ENCODE assay signal across 12 cellular contexts in genomic region chr10:113047963-113048781, GRCh38.
DNase-seq lines count a peak whose midpoint lies in the region; ATAC-seq and TF ChIP-seq lines count a peak whose summit lies in the region.
"Had no signal": no experiment of that assay in that cellular context is flagged by ENCODE, and none has a peak within 500 bp of the region (broad histone marks: within the 10 kb centered on the region; RNA-seq: fewer than 3 reads in every experiment).

No MANE protein-coding gene starts in this region.

- H3K27ac Mint-ChIP-seq in progenitor cell of endocrine pancreas = peak overlapping the region; percentile 26
- no peak overlapping the region for H3K27ac Mint-ChIP-seq in activated T-cell treated with anti-CD3 and anti-CD28 coated beads, Interleukin-2, amount 50 U/mL, for 72 hours

- TF ChIP-seq CTCF in RWPE2 (IDR thresholded peaks at IDR 0.05; ENCODE audit: poor library complexity, severe bottlenecking) (no peak), progenitor cell of endocrine pancreas (IDR thresholded peaks at IDR 0.05; ENCODE audit: unreplicated experiment) (no peak)

- DNase-seq in ELF-1 (ENCODE audit: low read depth, low spot score) (peak; percentile 44), RWPE2 (ENCODE audit: low spot score) (no peak), fibroblast of gingiva (ENCODE audit: low read depth) (peak; percentile 57), progenitor cell of endocrine pancreas (ENCODE audit: low spot score, unreplicated experiment) (no peak), NOMO-1 (lab: John Stamatoyannopoulos, UW; ENCODE audit: unreplicated experiment in 2 of 2) (no peak), dermis blood vessel endothelial cell (no peak), NCI-H128 (lab: John Stamatoyannopoulos, UW; ENCODE audit: unreplicated experiment) (no peak)
- DNase-seq in activated T-cell treated with anti-CD3 and anti-CD28 coated beads, Interleukin-2, amount 50 U/mL, for 72 hours = no peak
- DNase-seq: left colon, NCI-H187 had no signal

- H3K9me3 Mint-ChIP-seq in progenitor cell of endocrine pancreas (ENCODE audit: low read depth) = no peaks in the 10 kb centered on the region
- H3K9me3 Mint-ChIP-seq in activated T-cell treated with anti-CD3 and anti-CD28 coated beads, Interleukin-2, amount 50 U/mL, for 72 hours = no peaks in the 10 kb centered on the region

- peaks cover 28% of the 10 kb centered on the region for H3K4me1 Mint-ChIP-seq in progenitor cell of endocrine pancreas (ENCODE audit: low read depth)
- H3K4me1 Mint-ChIP-seq in activated T-cell treated with anti-CD3 and anti-CD28 coated beads, Interleukin-2, amount 50 U/mL, for 72 hours (ENCODE audit: low read depth) = peaks cover 19% of the 10 kb centered on the region

- peaks cover 39% of the 10 kb centered on the region for H3K4me1 ChIP-seq in RWPE2 (ENCODE audit: insufficient read depth, poor library complexity, severe bottlenecking)

- peak overlapping the region; percentile 6 for H3K27ac ChIP-seq in RWPE2 (ENCODE audit: poor library complexity, severe bottlenecking)
- H3K27ac ChIP-seq: C4-2B had no signal

- H3K36me3 ChIP-seq in RWPE2 (ENCODE audit: low read depth) = 0 out of 2 replicates have a peak, but pooled peaks cover under 1% of the 10 kb centered on the region
- H3K36me3 ChIP-seq: ovary had no signal

- no peaks in the 10 kb centered on the region for H3K9me3 ChIP-seq in RWPE2 (ENCODE audit: severe bottlenecking)
- H3K9me3 ChIP-seq: ovary had no signal

- no peak for ATAC-seq in RWPE2 (ENCODE audit: low read depth)
- ATAC-seq in activated T-cell treated with anti-CD3 and anti-CD28 coated beads, Interleukin-2, amount 50 U/mL, for 72 hours (replicated peaks in 1 of 2) = no peak
- ATAC-seq: left colon had no signal

- H3K27me3 ChIP-seq in RWPE2 (ENCODE audit: insufficient read depth, poor library complexity, severe bottlenecking) = no peaks in the 10 kb centered on the region
- H3K27me3 ChIP-seq: ovary had no signal

- H3K36me3 Mint-ChIP-seq in progenitor cell of endocrine pancreas (ENCODE audit: insufficient read depth) = peaks cover 6% of the 10 kb centered on the region
- no peaks in the 10 kb centered on the region for H3K36me3 Mint-ChIP-seq in activated T-cell treated with anti-CD3 and anti-CD28 coated beads, Interleukin-2, amount 50 U/mL, for 72 hours (ENCODE audit: insufficient read depth in 2 of 2)

- H3K27me3 Mint-ChIP-seq in progenitor cell of endocrine pancreas = no peaks in the 10 kb centered on the region
- peaks cover 44% of the 10 kb centered on the region for H3K27me3 Mint-ChIP-seq in activated T-cell treated with anti-CD3 and anti-CD28 coated beads, Interleukin-2, amount 50 U/mL, for 72 hours (ENCODE audit: low read depth)

- H3K4me3 ChIP-seq in RWPE2 (ENCODE audit: severe bottlenecking) = no peak overlapping the region
- H3K4me3 ChIP-seq: ovary had no signal

- H3K4me3 Mint-ChIP-seq in progenitor cell of endocrine pancreas (ENCODE audit: low read depth) = no peak overlapping the region
- no peak overlapping the region for H3K4me3 Mint-ChIP-seq in activated T-cell treated with anti-CD3 and anti-CD28 coated beads, Interleukin-2, amount 50 U/mL, for 72 hours

Comparison
In these comparisons a context has a peak if more than half of its experiments do, and no peak if none do; other contexts are left out.
1. DNase-seq: peak in ELF-1 (single experiment) and fibroblast of gingiva (single experiment); none in RWPE2 (single experiment), progenitor cell of endocrine pancreas (single experiment), NOMO-1 (0 of 2), activated T-cell treated with anti-CD3 and anti-CD28 coated beads, Interleukin-2, amount 50 U/mL, for 72 hours (0 of 2), dermis blood vessel endothelial cell (single experiment) and NCI-H128 (single experiment).